ENCODE assay signal across 8 cellular contexts in genomic region chr2:69914235-69915049, GRCh38. TPM values are rescaled to one million over a fixed set of nuclear protein-coding genes. Genes with fewer than 3 reads are reported as not detected.
DNase-seq lines count a peak whose midpoint lies in the region; ATAC-seq and TF ChIP-seq lines count a peak whose summit lies in the region.

No MANE protein-coding gene starts in this region.

- no peak overlapping the region for H2BK120ac ChIP-seq in mesendoderm (ENCODE audit: low read depth, low read length)

- peak overlapping the region; percentile 96 for H3K56ac ChIP-seq in mesendoderm (ENCODE audit: low read length)

- POLR2A ChIA-PET in Caco-2 (lab: Charles Lee): interaction anchor here (0.6 to 2.8 kb wide), 61 partner anchors 10 to 1154 kb away, joined by 3 to 58 read pairs (median 4); partner anchors contain the start of genes ANXA4, C2orf42, NAGK and PCYOX1

- peak; percentile 83 for ATAC-seq in GM21360 (IDR thresholded peaks at IDR 0.05; ENCODE audit: unreplicated experiment)

- BruUV-seq in Caco-2 (replicated peaks; lab: Mats Ljungman, UMichigan): no TSS peak

- H3K36me3 Mint-ChIP-seq in Caco-2 (ENCODE audit: insufficient read depth, unreplicated experiment): peaks cover 15% of the 10 kb centered on the region

- H3K4me1 Mint-ChIP-seq in Caco-2 (ENCODE audit: low read depth, unreplicated experiment): peaks cover 4% of the 10 kb centered on the region

- H3K27me3 Mint-ChIP-seq in Caco-2 (ENCODE audit: insufficient read depth, unreplicated experiment): no peaks in the 10 kb centered on the region

- H3K9me3 ChIP-seq in Caco-2 (no peaks in the 10 kb centered on the region), endocrine pancreas (ENCODE audit: control insufficient read depth, low read length) (no peaks in the 10 kb centered on the region)

- H3K36me3 ChIP-seq in Caco-2 (ENCODE audit: control insufficient read depth, insufficient read depth, low read length) (no peaks in the 10 kb centered on the region), endocrine pancreas (ENCODE audit: control insufficient read depth, insufficient read depth, low read length) (no peaks in the 10 kb centered on the region), mesendoderm (ENCODE audit: control insufficient read depth, insufficient read depth, low read length) (no peaks in the 10 kb centered on the region)

- no peak overlapping the region for H2BK5ac ChIP-seq in mesendoderm (ENCODE audit: low read length)

- TF ChIP-seq CTCF in Caco-2 (IDR thresholded peaks at IDR 0.05; ENCODE audit: insufficient read depth in 1 of 2, low read depth in 1 of 2, low read length in 1 of 2, severe bottlenecking in 1 of 2, unreplicated experiment in 1 of 2): peak in 1 of 2 experiments; percentile 33

- peak overlapping the region; percentile 90 for H3K4ac ChIP-seq in mesendoderm (ENCODE audit: low read depth, low read length)

- intact Hi-C loops in Caco-2 (cut with micrococcal nuclease; ENCODE audit: unreplicated experiment): loop anchor here (1.0 to 2.0 kb wide), 7 partner anchors 20 to 334 kb away; partner anchors contain the start of gene TIA1

- H3K4me2 ChIP-seq in mesendoderm (ENCODE audit: low read length): peak overlapping the region; percentile 79

- WGBS in mesendoderm (ENCODE audit: extremely low coverage, insufficient coverage, low lambda C conversion rate): no CpG with 5 or more reads among the region's 57 CpGs

- no peak overlapping the region for H3K23ac ChIP-seq in mesendoderm (ENCODE audit: low read length)

- peak overlapping the region; percentile 60 for H3K18ac ChIP-seq in mesendoderm (ENCODE audit: low read length)

- H3K9ac ChIP-seq in endocrine pancreas (ENCODE audit: control insufficient read depth, insufficient read depth, low read length) (peak overlapping the region; percentile 92), mesendoderm (ENCODE audit: low read length) (peak overlapping the region; percentile 91)

- CTCF ChIA-PET in Caco-2 (lab: Charles Lee): interaction anchor here (0.5 to 4.4 kb wide), 28 partner anchors 8 to 475 kb away, joined by 3 to 69 read pairs (median 4); partner anchors contain the start of genes C2orf42, PCYOX1, SNRNP27 and SNRPG

- H3K4me3 ChIP-seq in Caco-2 (ENCODE audit: low read depth, low read length): peak overlapping the region; percentile 74
- peak overlapping the region; percentile 66 for H3K4me3 ChIP-seq in endocrine pancreas (ENCODE audit: control insufficient read depth, insufficient read depth, low read length)
- H3K4me3 ChIP-seq in mesendoderm (ENCODE audit: low read length): peak overlapping the region; percentile 67

- no peaks in the 10 kb centered on the region for H3K79me1 ChIP-seq in mesendoderm (ENCODE audit: low read length)

- no peaks in the 10 kb centered on the region for H3K79me2 ChIP-seq in mesendoderm (ENCODE audit: control insufficient read depth, insufficient read depth, low read length)

- peak overlapping the region; percentile 82 for H3K4me3 Mint-ChIP-seq in Caco-2 (ENCODE audit: unreplicated experiment)

- peak overlapping the region; percentile 82 for H3K27ac Mint-ChIP-seq in Caco-2 (ENCODE audit: unreplicated experiment)

- H2AK5ac ChIP-seq in mesendoderm (ENCODE audit: low read length): no peak overlapping the region

- DNase-seq in Caco-2 (peak; percentile 100), HT1080 (ENCODE audit: low read depth) (peak; percentile 100), NOMO-1 treated with DMSO at 0.1 percent for 48 hours (lab: John Stamatoyannopoulos, UW; ENCODE audit: unreplicated experiment) (peak; percentile 100), mesendoderm (peak; percentile 100)
- peak; percentile 100 for DNase-seq in activated CD8-positive, alpha-beta memory T cell treated with anti-CD3 and anti-CD28 coated beads, Interleukin-2, amount 50 U/mL, for 1 hour (ENCODE audit: extremely low read depth)
- DNase-seq in stimulated activated CD8-positive, alpha-beta memory T cell treated with anti-CD3 and anti-CD28 coated beads, Interleukin-15, amount 100 ng/mL, for 1 hour (ENCODE audit: low read depth): peak; percentile 99

- H3K9me3 Mint-ChIP-seq in Caco-2 (ENCODE audit: unreplicated experiment): no peaks in the 10 kb centered on the region

- H3K27me3 ChIP-seq in Caco-2 (replicated peaks; ENCODE audit: control insufficient read depth, insufficient read depth, low read length): no peaks in the 10 kb centered on the region
- H3K27me3 ChIP-seq in endocrine pancreas (ENCODE audit: control insufficient read depth, insufficient read depth, low read length): no peaks in the 10 kb centered on the region
- H3K27me3 ChIP-seq in mesendoderm (ENCODE audit: insufficient read depth, low read length, poor library complexity): no peaks in the 10 kb centered on the region

- H3K4me1 ChIP-seq in Caco-2: no peaks in the 10 kb centered on the region
- peaks cover 30% of the 10 kb centered on the region for H3K4me1 ChIP-seq in endocrine pancreas (ENCODE audit: control insufficient read depth, insufficient read depth, low read length)
- H3K4me1 ChIP-seq in mesendoderm (ENCODE audit: control insufficient read depth, low read depth, low read length): no peaks in the 10 kb centered on the region

- H4K5ac ChIP-seq in mesendoderm (ENCODE audit: low read length): no peak overlapping the region

- no peak overlapping the region for H2BK15ac ChIP-seq in mesendoderm (replicated peaks; ENCODE audit: low read depth)

- H3K27ac ChIP-seq in mesendoderm (ENCODE audit: low read depth, low read length): peak overlapping the region; percentile 94

- H4K8ac ChIP-seq in mesendoderm (ENCODE audit: low read depth, low read length): no peak overlapping the region

RNA-seq across cellular contexts. Expression of gene MXD1, which starts 0.5 kb away (rescaled TPM):
- 9.5 and 12.1 TPM in 2 replicates for total RNA-seq in Caco-2 (2022)
- total RNA-seq in HT1080 (2014; rRNA removed; shearing (Covaris generic)): 3.5 and 4.6 TPM in 2 replicates
- polyA plus RNA-seq in HT1080 (2015; cell fraction: cytosol; rRNA removed): 7.0 and 10.4 TPM in 2 replicates
- polyA plus RNA-seq in HT1080 (2015; cell fraction: nucleus; rRNA removed): 20.1 and 25.4 TPM in 2 replicates
- polyA plus RNA-seq in mesendoderm (2013, experiment 1 of 2): 2.1 TPM
- polyA plus RNA-seq in mesendoderm (2013, experiment 2 of 2): 1.8 TPM

RNA-seq across cellular contexts. Expression of gene SNRNP27, which starts 20.7 kb away (rescaled TPM):
- total RNA-seq in Caco-2 (2022): 49.3 and 49.7 TPM in 2 replicates
- total RNA-seq in HT1080 (2014; rRNA removed; shearing (Covaris generic)): 48.6 and 61.7 TPM in 2 replicates
- polyA plus RNA-seq in HT1080 (2015; cell fraction: cytosol; rRNA removed): 66.8 and 76.0 TPM in 2 replicates
- polyA plus RNA-seq in HT1080 (2015; cell fraction: nucleus; rRNA removed): 36.5 and 40.0 TPM in 2 replicates
- 99.0 TPM for polyA plus RNA-seq in mesendoderm (2013, experiment 1 of 2)
- polyA plus RNA-seq in mesendoderm (2013, experiment 2 of 2): 97.4 TPM

RNA-seq across cellular contexts. Expression of gene ASPRV1, which starts 47.0 kb away (rescaled TPM):
- total RNA-seq in Caco-2 (2022): 0.32 and 0.66 TPM in 2 replicates
- 0.35 and 0.47 TPM in 2 replicates for total RNA-seq in HT1080 (2014; rRNA removed; shearing (Covaris generic))
- polyA plus RNA-seq in HT1080 (2015; cell fraction: cytosol; rRNA removed): 0.17 and 0.36 TPM in 2 replicates
- polyA plus RNA-seq in HT1080 (2015; cell fraction: nucleus; rRNA removed): 0.10 and 0.23 TPM in 2 replicates
- polyA plus RNA-seq in mesendoderm (2013, experiment 1 of 2): 0.32 TPM
- 0.29 TPM for polyA plus RNA-seq in mesendoderm (2013, experiment 2 of 2)

Comparison
In these comparisons a context has a peak if more than half of its experiments do, and no peak if none do; other contexts are left out.
1. Peak in every context shown above with its lines: DNase-seq, ATAC-seq, H3K4me3 ChIP-seq and H3K27ac ChIP-seq.